In genomic region chr2:23760746-23761145, GRCh38 we compare ENCODE assay signal across 10 cellular contexts.
A peak's percentile ranks its signal among the peaks of the same experiment; 100 is the strongest.
DNase-seq lines count a peak whose midpoint lies in the region; ATAC-seq and TF ChIP-seq lines count a peak whose summit lies in the region.
"Had no signal": no experiment of that assay in that cellular context is flagged by ENCODE, and none has a peak within 500 bp of the region (broad histone marks: within the 10 kb centered on the region; RNA-seq: fewer than 3 reads in every experiment).

No MANE protein-coding gene starts in this region.

- no peak overlapping the region for H2AFZ ChIP-seq in PC-3 (ENCODE audit: low read length)

- TF ChIP-seq POLR2A in lower leg skin (IDR thresholded peaks at IDR 0.05), result no peak

- no peaks in the 10 kb centered on the region for H3K9me2 ChIP-seq in PC-3 (replicated peaks; ENCODE audit: low read length)

- H3K4me1 ChIP-seq in PC-3 (ENCODE audit: insufficient read depth, low read length) (peaks cover 14% of the 10 kb centered on the region), thoracic aorta (ENCODE audit: control insufficient read depth in 1 of 2, low read depth in 2 of 2) (no peaks in the 10 kb centered on the region)

- H3K36me3 ChIP-seq in PC-3 (ENCODE audit: low read depth, low read length), result peaks cover 7% of the 10 kb centered on the region
- peaks cover 9% of the 10 kb centered on the region for H3K36me3 ChIP-seq in thoracic aorta

- CTCF ChIA-PET in PC-3 (lab: Charles Lee), result no interaction called here

- no peaks in the 10 kb centered on the region for H4K20me1 ChIP-seq in PC-3 (ENCODE audit: low read length)
- H4K20me1 ChIP-seq: BLaER1 treated with 17β-estradiol and CSF1 and Interleukin-3, amounts not matched to agents 10 nM and 100 nM had no signal

- no peak overlapping the region for H3K9ac ChIP-seq in PC-3 (ENCODE audit: low read length)

- H3K79me2 ChIP-seq in PC-3 (ENCODE audit: low read length), result no peaks in the 10 kb centered on the region

- no peaks in the 10 kb centered on the region for H3F3A ChIP-seq in PC-3 (ENCODE audit: low read length, unreplicated experiment)

- intact Hi-C loops in PC-3 (cut with micrococcal nuclease) (loop anchor here (5.0 to 10.0 kb wide), 4 partner anchors 123 to 396 kb away; no protein-coding TSS in a partner anchor), lower leg skin (cut with DNase I; ENCODE audit: low total_unique reads) (no loop called here)

- H3K4me3 ChIP-seq in PC-3 (ENCODE audit: low read length), result no peak overlapping the region
- H3K4me3 ChIP-seq in fibroblast of the aortic adventitia (ENCODE audit: low read depth, low read length), result no peak overlapping the region
- H3K4me3 ChIP-seq in thoracic aorta, result no peak overlapping the region
- no peak overlapping the region for H3K4me3 ChIP-seq in lower leg skin (ENCODE audit: low read depth, poor library complexity, severe bottlenecking)
- H3K4me3 ChIP-seq: BLaER1 treated with 17β-estradiol and CSF1 and Interleukin-3, amounts not matched to agents 10 nM and 100 nM had no signal

- POLR2A ChIA-PET in PC-3 (lab: Charles Lee; ENCODE audit: unreplicated experiment), result no interaction called here

- ATAC-seq in PC-3 (no peak), thoracic aorta (ENCODE audit: insufficient number of reproducible peaks, low FRiP score, low read depth) (no peak)

- BruUV-seq in PC-3 (replicated peaks; lab: Mats Ljungman, UMichigan), result no TSS peak

- WGBS in lower leg skin, 2 donors, result 24 to 38% methylated on average over 4 of the region's 4 CpGs

- DNase-seq in NCI-H2196 (lab: John Stamatoyannopoulos, UW; ENCODE audit: unreplicated experiment), result peak; percentile 21
- DNase-seq in NCI-H2196 treated with DMSO at 0.1 percent for 48 hours (lab: John Stamatoyannopoulos, UW; ENCODE audit: unreplicated experiment), result no peak
- DNase-seq in PC-3, result peak; percentile 56
- DNase-seq in fibroblast of the aortic adventitia (ENCODE audit: low read depth), result peak; percentile 89
- no peak for DNase-seq in thoracic aorta (ENCODE audit: low spot score)
- DNase-seq in effector CD4-positive, alpha-beta T cell, result no peak
- DNase-seq in lower leg skin (ENCODE audit: low spot score in 2 of 2), result no peak
- DNase-seq in GM20000 (ENCODE audit: low spot score), result no peak
- DNase-seq: WERI-Rb-1 had no signal

- TF ChIP-seq CTCF in PC-3 (conservative IDR thresholded peaks at IDR 0.05; ENCODE audit: low read depth, low read length), result peak; percentile 62
- peak; percentile 39 for TF ChIP-seq CTCF in fibroblast of the aortic adventitia (IDR thresholded peaks at IDR 0.05; ENCODE audit: insufficient read depth, low read length)
- TF ChIP-seq CTCF in thoracic aorta (IDR thresholded peaks at IDR 0.05), result peak; percentile 12
- no peak for TF ChIP-seq CTCF in lower leg skin (IDR thresholded peaks at IDR 0.05)
- no peak for TF ChIP-seq CTCF in GM20000 (IDR thresholded peaks at IDR 0.05; ENCODE audit: extremely low read depth, missing control alignments)

- H3K27ac ChIP-seq in PC-3 (ENCODE audit: low read length), result no peak overlapping the region
- no peak overlapping the region for H3K27ac ChIP-seq in thoracic aorta
- H3K27ac ChIP-seq: WERI-Rb-1 had no signal

- H3K9me3 ChIP-seq in PC-3 (ENCODE audit: low read length), result no peaks in the 10 kb centered on the region
- H3K9me3 ChIP-seq in thoracic aorta, result no peaks in the 10 kb centered on the region
- H3K9me3 ChIP-seq: BLaER1 treated with 17β-estradiol and CSF1 and Interleukin-3, amounts not matched to agents 10 nM and 100 nM had no signal

- no peak overlapping the region for H3K4me2 ChIP-seq in PC-3 (ENCODE audit: low read length)

- H3K27me3 ChIP-seq in PC-3 (ENCODE audit: low read length), result no peaks in the 10 kb centered on the region
- no peaks in the 10 kb centered on the region for H3K27me3 ChIP-seq in thoracic aorta (replicated peaks; ENCODE audit: insufficient read depth)
- H3K27me3 ChIP-seq: BLaER1 treated with 17β-estradiol and CSF1 and Interleukin-3, amounts not matched to agents 10 nM and 100 nM had no signal

Comparison
In these comparisons a context has a peak if more than half of its experiments do, and no peak if none do; other contexts are left out.
1. DNase-seq: peak in NCI-H2196 (single experiment), PC-3 (single experiment) and fibroblast of the aortic adventitia (single experiment); none in NCI-H2196 treated with DMSO at 0.1 percent for 48 hours (single experiment), thoracic aorta (single experiment), effector CD4-positive, alpha-beta T cell (single experiment), lower leg skin (0 of 2) and GM20000 (single experiment).
2. CTCF ChIP-seq: peak in PC-3 (single experiment), fibroblast of the aortic adventitia (single experiment) and thoracic aorta (single experiment); none in lower leg skin (0 of 3) and GM20000 (single experiment).